11 cellular contexts compared by ENCODE assay signal in the genomic region with DNA sequence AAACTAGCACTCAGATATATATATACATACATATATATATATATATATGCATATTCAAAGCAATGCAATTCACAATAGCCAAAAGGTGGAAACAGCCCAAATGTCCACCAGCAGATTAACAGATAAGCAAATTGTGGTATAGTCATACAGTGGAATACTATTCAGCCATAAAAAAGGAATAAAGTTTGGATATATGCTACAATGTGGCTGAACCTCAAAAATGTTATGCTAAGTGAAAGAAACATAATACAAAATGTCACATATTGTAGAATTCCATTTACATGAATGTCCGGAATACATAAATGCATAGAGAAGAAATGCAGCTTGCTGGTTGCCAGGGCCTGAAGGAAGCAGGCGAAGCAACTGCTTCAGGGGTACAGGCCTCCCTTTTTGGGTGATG.
"Had no signal": no experiment of that assay in that cellular context is flagged by ENCODE, and none has a peak within 500 bp of the region (broad histone marks: within the 10 kb centered on the region; RNA-seq: fewer than 3 reads in every experiment).

No MANE protein-coding gene starts in this region.

- H3K27ac ChIP-seq: GM23248 had no signal

- H3K27ac Mint-ChIP-seq: GM23338, HFFc6 had no signal

- H3K4me1 ChIP-seq: HAP-1 had no signal

- H3K4me2 ChIP-seq: GM23338 had no signal

- H3K9me3 ChIP-seq: HAP-1 had no signal

- H3K36me3 ChIP-seq: HAP-1 had no signal

- DNase-seq: GOT3, H7, H9, HCEC 1CT had no signal

- ATAC-seq: GM23338, HCT116 had no signal

- FAIRE-seq: H1, H54 had no signal

- H3K4me3 Mint-ChIP-seq: GM23338, H9, HFFc6 had no signal

- H2AFZ ChIP-seq: GM23248, GM23338 had no signal

- H3K9me3 Mint-ChIP-seq: HFFc6 had no signal

- H3K4me3 ChIP-seq: GM23248, GM23338, HAP-1 had no signal

- H3K9ac ChIP-seq: GM23248 had no signal
